ENCODE assay signal across 30 cellular contexts in the genomic region with DNA sequence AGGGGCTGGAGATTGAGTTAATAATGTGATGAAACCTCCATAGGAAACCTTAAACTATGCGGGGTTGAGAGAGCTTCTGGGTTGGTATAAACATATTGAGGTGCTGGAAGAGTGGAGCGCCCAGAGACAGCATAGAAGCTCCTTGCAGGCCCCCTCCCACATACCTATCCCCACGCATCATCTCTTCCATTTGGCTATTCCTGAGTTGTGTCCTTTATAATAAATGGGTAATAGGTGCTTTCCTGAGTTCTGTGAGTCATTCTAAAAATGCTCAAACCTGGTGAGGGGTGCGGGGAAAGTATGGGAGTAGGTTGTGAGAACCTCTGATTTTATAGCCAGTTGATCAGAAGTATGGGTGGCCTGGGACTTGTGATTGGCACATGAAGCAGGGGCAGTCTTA.
"Had no signal": no experiment of that assay in that cellular context is flagged by ENCODE, and none has a peak within 500 bp of the region (broad histone marks: within the 10 kb centered on the region; RNA-seq: fewer than 3 reads in every experiment).

No MANE protein-coding gene starts in this region.

- H3K27ac ChIP-seq: KMS-11, WERI-Rb-1 had no signal

- H3K4me3 Mint-ChIP-seq: activated CD4-positive, alpha-beta memory T cell treated with anti-CD3 and anti-CD28 coated beads, Interleukin-2, amount 10 ng/mL, durations not matched to agents 7 days and 5 days; activated CD8-positive, alpha-beta memory T cell treated with anti-CD3 and anti-CD28 coated beads, Interleukin-2, amount 10 ng/mL, durations not matched to agents 7 days and 5 days; activated naive CD8-positive, alpha-beta T cell treated with anti-CD3 and anti-CD28 coated beads for 36 hours; activated T-cell treated with anti-CD3 and anti-CD28 coated beads, Interleukin-2, amount 50 U/mL, for 72 hours; activated T-helper 17 cell treated with anti-CD3 and anti-CD28 coated beads, Interleukin-2, amount 50 U/mL, for 72 hours had no signal

- H3K9ac ChIP-seq: KMS-11 had no signal

- H3K36me3 Mint-ChIP-seq: activated CD8-positive, alpha-beta memory T cell treated with anti-CD3 and anti-CD28 coated beads, Interleukin-2, amount 10 ng/mL, durations not matched to agents 7 days and 5 days had no signal

- H3K9me3 Mint-ChIP-seq: activated CD4-positive, alpha-beta memory T cell treated with anti-CD3 and anti-CD28 coated beads, Interleukin-2, amount 10 ng/mL, durations not matched to agents 7 days and 5 days; activated naive CD8-positive, alpha-beta T cell treated with anti-CD3 and anti-CD28 coated beads for 36 hours; activated T-cell treated with anti-CD3 and anti-CD28 coated beads, Interleukin-2, amount 50 U/mL, for 72 hours; activated T-helper 17 cell treated with anti-CD3 and anti-CD28 coated beads, Interleukin-2, amount 50 U/mL, for 72 hours had no signal

- H3K27ac Mint-ChIP-seq: activated CD4-positive, alpha-beta memory T cell treated with anti-CD3 and anti-CD28 coated beads, Interleukin-2, amount 10 ng/mL, durations not matched to agents 7 days and 5 days; activated CD8-positive, alpha-beta memory T cell treated with anti-CD3 and anti-CD28 coated beads, Interleukin-2, amount 10 ng/mL, durations not matched to agents 7 days and 5 days; activated naive CD8-positive, alpha-beta T cell treated with anti-CD3 and anti-CD28 coated beads for 36 hours; activated T-cell treated with anti-CD3 and anti-CD28 coated beads, Interleukin-2, amount 50 U/mL, for 72 hours; activated T-helper 17 cell treated with anti-CD3 and anti-CD28 coated beads, Interleukin-2, amount 50 U/mL, for 72 hours had no signal

- DNase-seq: activated CD4-positive, alpha-beta memory T cell treated with anti-CD3 and anti-CD28 coated beads, Interleukin-2, amount 10 ng/mL, durations not matched to agents 7 days and 5 days; activated CD4-positive, alpha-beta T cell treated with anti-CD3 and anti-CD28 coated beads for 1 hour; activated CD4-positive, alpha-beta T cell treated with anti-CD3 and anti-CD28 coated beads for 48 hours; activated CD4-positive, CD25-positive, alpha-beta regulatory T cell; activated CD8-positive, alpha-beta memory T cell treated with anti-CD3 and anti-CD28 coated beads for 24 hours; activated CD8-positive, alpha-beta memory T cell treated with anti-CD3 and anti-CD28 coated beads, Interleukin-2, amount 10 ng/mL, durations not matched to agents 7 days and 5 days; activated CD8-positive, alpha-beta memory T cell treated with anti-CD3 and anti-CD28 coated beads, Interleukin-2, amount 50 U/mL, for 48 hours; activated effector memory CD4-positive, alpha-beta T cell treated with anti-CD3 and anti-CD28 coated beads, Interleukin-2, amount 50 U/mL, for 16 hours; activated naive CD4-positive, alpha-beta T cell; activated naive CD4-positive, alpha-beta T cell treated with anti-CD3 and anti-CD28 coated beads, Interleukin-2, amount 50 U/mL, for 16 hours; activated naive CD8-positive, alpha-beta T cell treated with anti-CD3 and anti-CD28 coated beads for 36 hours; activated T-cell treated with anti-CD3 and anti-CD28 coated beads, Interleukin-2, amount 50 U/mL, for 72 hours; amniotic stem cell; aorta; NCI-H1092 treated with DMSO at 0.1 percent for 48 hours; NCI-H1417 treated with DMSO at 0.1 percent for 48 hours; NCI-H187 treated with DMSO at 0.1 percent for 48 hours; NCI-H2081; NCI-H2171 treated with DMSO at 0.1 percent for 48 hours; NCI-H2227 treated with DMSO at 0.1 percent for 48 hours; NCI-H446 treated with DMSO at 0.1 percent for 48 hours; NCI-H524; Right ventricle myocardium superior; SW 1271; T-helper 1 cell; T-helper 2 cell; T-helper 9 cell; WERI-Rb-1 had no signal

- H3K4me2 ChIP-seq: KMS-11 had no signal

- H3K4me1 Mint-ChIP-seq: activated CD4-positive, alpha-beta memory T cell treated with anti-CD3 and anti-CD28 coated beads, Interleukin-2, amount 10 ng/mL, durations not matched to agents 7 days and 5 days; activated CD8-positive, alpha-beta memory T cell treated with anti-CD3 and anti-CD28 coated beads, Interleukin-2, amount 10 ng/mL, durations not matched to agents 7 days and 5 days; activated naive CD8-positive, alpha-beta T cell treated with anti-CD3 and anti-CD28 coated beads for 36 hours; activated T-helper 17 cell treated with anti-CD3 and anti-CD28 coated beads, Interleukin-2, amount 50 U/mL, for 72 hours had no signal

- H3K27me3 Mint-ChIP-seq: activated CD4-positive, alpha-beta memory T cell treated with anti-CD3 and anti-CD28 coated beads, Interleukin-2, amount 10 ng/mL, durations not matched to agents 7 days and 5 days; activated CD8-positive, alpha-beta memory T cell treated with anti-CD3 and anti-CD28 coated beads, Interleukin-2, amount 10 ng/mL, durations not matched to agents 7 days and 5 days; activated naive CD8-positive, alpha-beta T cell treated with anti-CD3 and anti-CD28 coated beads for 36 hours; activated T-helper 17 cell treated with anti-CD3 and anti-CD28 coated beads, Interleukin-2, amount 50 U/mL, for 72 hours had no signal

- H3K36me3 ChIP-seq: WERI-Rb-1 had no signal

- ATAC-seq: activated CD8-positive, alpha-beta memory T cell treated with anti-CD3 and anti-CD28 coated beads, Interleukin-2, amount 10 ng/mL, durations not matched to agents 7 days and 5 days; activated T-cell treated with anti-CD3 and anti-CD28 coated beads, Interleukin-2, amount 50 U/mL, for 72 hours; activated T-helper 17 cell treated with anti-CD3 and anti-CD28 coated beads, Interleukin-2, amount 50 U/mL, for 72 hours had no signal
